22 cellular contexts compared by ENCODE assay signal in the genomic region with DNA sequence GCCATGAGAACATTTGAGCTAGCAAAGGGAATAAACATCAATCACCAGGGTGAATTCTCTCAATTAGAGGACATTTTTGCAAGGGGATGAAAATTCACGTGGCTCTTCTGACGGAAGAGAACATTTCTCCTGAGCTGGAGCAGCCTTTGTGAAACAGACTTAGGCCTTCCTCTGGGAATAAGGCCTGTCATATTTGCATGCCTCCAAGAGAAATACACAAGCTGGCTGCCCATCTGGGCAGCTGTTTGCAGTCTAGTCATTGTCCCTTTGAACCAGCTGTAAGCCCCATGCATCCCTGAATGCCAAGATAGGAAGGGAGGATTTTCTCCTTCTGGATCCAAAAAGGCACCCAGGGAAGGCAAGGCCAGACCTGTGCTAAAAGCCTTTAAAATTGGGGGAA. TPM values are rescaled to one million over a fixed set of nuclear protein-coding genes. Genes with fewer than 3 reads are reported as not detected.
DNase-seq lines count a peak whose midpoint lies in the region; ATAC-seq lines count a peak whose summit lies in the region.
"Had no signal": no experiment of that assay in that cellular context is flagged by ENCODE, and none has a peak within 500 bp of the region (broad histone marks: within the 10 kb centered on the region; RNA-seq: fewer than 3 reads in every experiment).

No MANE protein-coding gene starts in this region.

- H3K79me1 ChIP-seq in trophoblast cell (ENCODE audit: low read length): no peaks in the 10 kb centered on the region

- H3K27ac ChIP-seq in trophoblast cell (ENCODE audit: low read depth, low read length): no peak overlapping the region
- H3K27ac ChIP-seq: RWPE1, SJSA1 had no signal

- no peak overlapping the region for H3K9ac ChIP-seq in trophoblast cell (ENCODE audit: low read length)

- ATAC-seq in left ventricle myocardium superior: peak; percentile 84
- ATAC-seq: HepG2, PC-3 had no signal

- no peaks in the 10 kb centered on the region for H3K36me3 ChIP-seq in trophoblast cell (ENCODE audit: control insufficient read depth in 1 of 2, insufficient read depth in 2 of 2, low read length in 2 of 2)
- H3K36me3 ChIP-seq: SJSA1 had no signal

- H2AK5ac ChIP-seq in trophoblast cell (ENCODE audit: low read length): no peak overlapping the region

- H3K23ac ChIP-seq in trophoblast cell (ENCODE audit: low read length): no peak overlapping the region

- intact Hi-C loops in left ventricle myocardium superior (cut with micrococcal nuclease): no loop called here

- no peaks in the 10 kb centered on the region for H3K79me2 ChIP-seq in trophoblast cell (ENCODE audit: control insufficient read depth, insufficient read depth, low read length, poor library complexity)

- H2BK120ac ChIP-seq in trophoblast cell (ENCODE audit: insufficient read depth, low read length, poor library complexity): no peak overlapping the region

- H4K8ac ChIP-seq in trophoblast cell (ENCODE audit: low read depth, low read length): no peak overlapping the region

- H2BK5ac ChIP-seq in trophoblast cell (ENCODE audit: low read depth, low read length, poor library complexity): no peak overlapping the region

- no peak overlapping the region for H3K4me3 ChIP-seq in trophoblast cell (ENCODE audit: low read depth, low read length)
- H3K4me3 ChIP-seq: SJSA1 had no signal

- H2AFZ ChIP-seq in trophoblast cell (ENCODE audit: insufficient read depth, low read length, poor library complexity): no peak overlapping the region

- H3K4ac ChIP-seq in trophoblast cell (ENCODE audit: low read depth, low read length): no peak overlapping the region

- H3K18ac ChIP-seq in trophoblast cell (ENCODE audit: low read length): no peak overlapping the region

- H3K9me3 ChIP-seq in trophoblast cell (ENCODE audit: insufficient read depth, low read depth, low read length): no peaks in the 10 kb centered on the region
- H3K9me3 ChIP-seq: SJSA1 had no signal

- H3K4me2 ChIP-seq in trophoblast cell (ENCODE audit: low read length): no peak overlapping the region

- WGBS in trophoblast cell (ENCODE audit: extremely low coverage, insufficient coverage, insufficient read length): no CpG with 5 or more reads among the region's 2 CpGs

- DNase-seq in NCI-H82 (lab: John Stamatoyannopoulos, UW) (peak; percentile 49), NCI-H82 treated with DMSO at 0.1 percent for 48 hours (lab: John Stamatoyannopoulos, UW; ENCODE audit: unreplicated experiment) (no peak), NCI-H524 treated with DMSO at 0.1 percent for 48 hours (lab: John Stamatoyannopoulos, UW) (peak; percentile 5), left ventricle myocardium superior (peak; percentile 39), superior temporal gyrus (ENCODE audit: extremely low spot score) (peak; percentile 10), trophoblast cell (no peak), anterior cingulate cortex (lab: John Stamatoyannopoulos, UW) (no peak), NCI-H146 treated with DMSO at 0.1 percent for 48 hours (lab: John Stamatoyannopoulos, UW; ENCODE audit: unreplicated experiment) (no peak)
- DNase-seq: 8988T, DMS153, EL, H9, KG1, NCI-H1417 treated with DMSO at 0.1 percent for 48 hours, NCI-H2081, NCI-H226, NCI-H748 treated with DMSO at 0.1 percent for 48 hours, PC-3 had no signal

- no peak overlapping the region for H4K12ac ChIP-seq in trophoblast cell (ENCODE audit: low read depth, low read length)

- H3K4me1 ChIP-seq in trophoblast cell (ENCODE audit: control insufficient read depth in 1 of 2, insufficient read depth in 2 of 2, low read length in 2 of 2): no peaks in the 10 kb centered on the region
- H3K4me1 ChIP-seq: SJSA1 had no signal

- no peak overlapping the region for H4K91ac ChIP-seq in trophoblast cell (ENCODE audit: low read depth, low read length)

- H2BK12ac ChIP-seq in trophoblast cell (ENCODE audit: low read length): no peak overlapping the region

- no peaks in the 10 kb centered on the region for H3K27me3 ChIP-seq in trophoblast cell (ENCODE audit: insufficient read depth, low read length)

- no peak overlapping the region for H3K14ac ChIP-seq in trophoblast cell (ENCODE audit: low read length)

RNA-seq across cellular contexts. Expression of gene LEMD1, which starts 5.5 kb away (rescaled TPM):
- total RNA-seq in left ventricle myocardium superior: not detected
- 6.4 and 6.5 TPM in 2 replicates for polyA plus RNA-seq in trophoblast cell (2013)
- total RNA-seq: PC-3, SJSA1 had no signal
- polyA plus RNA-seq: BJ had no signal

RNA-seq across cellular contexts. Expression of gene BLACAT1, which starts 39.5 kb away (rescaled TPM):
- not detected for total RNA-seq in left ventricle myocardium superior
- polyA plus RNA-seq in trophoblast cell (2013): 2.8 TPM in 2 replicates
- total RNA-seq: SJSA1 had no signal

RNA-seq across cellular contexts. Expression of gene KLHDC8A, which starts 59.6 kb away (rescaled TPM):
- not detected for total RNA-seq in left ventricle myocardium superior
- polyA plus RNA-seq in trophoblast cell (2013): 3.6 TPM in 2 replicates
- total RNA-seq: HepG2, PC-3, SJSA1 had no signal
- polyA plus RNA-seq: BJ, HepG2 had no signal

Comparison
In these comparisons a context has a peak if more than half of its experiments do, and no peak if none do; other contexts are left out.
1. DNase-seq: peak in NCI-H82 (single experiment), NCI-H524 treated with DMSO at 0.1 percent for 48 hours (single experiment), left ventricle myocardium superior (single experiment) and superior temporal gyrus (single experiment); none in NCI-H82 treated with DMSO at 0.1 percent for 48 hours (single experiment), trophoblast cell (0 of 2), anterior cingulate cortex (0 of 58) and NCI-H146 treated with DMSO at 0.1 percent for 48 hours (single experiment).